In the genomic region with DNA sequence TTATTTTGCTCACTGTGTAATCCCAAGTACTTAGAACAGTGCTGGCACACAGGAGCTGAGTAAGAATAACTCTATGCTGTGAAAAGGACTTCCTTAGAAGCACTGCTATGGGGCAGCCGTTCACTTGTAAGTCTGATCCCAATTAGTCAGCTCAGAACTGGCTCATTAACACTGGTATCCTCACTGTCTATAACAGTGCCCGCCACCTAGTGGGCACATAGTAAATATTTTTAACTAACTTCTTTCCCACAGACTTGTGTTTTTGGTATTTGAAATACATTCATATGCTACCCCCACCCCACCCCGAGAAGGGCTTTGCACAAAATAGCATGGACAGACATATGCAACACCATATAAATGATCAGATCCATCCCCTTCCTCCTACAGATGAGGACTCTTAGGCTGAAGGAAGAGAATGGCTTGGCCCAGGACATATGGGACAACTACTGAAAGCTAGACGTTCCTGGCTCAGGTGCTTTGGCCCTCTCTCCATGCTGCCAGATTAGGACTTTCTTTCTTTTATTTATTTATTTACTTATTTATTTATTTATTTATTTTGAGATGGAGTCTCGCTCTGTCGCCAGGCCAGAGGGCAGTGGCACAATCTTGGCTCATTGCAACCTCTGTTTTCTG, we compare ENCODE assay signal across 8 cellular contexts. TPM values are rescaled to one million over a fixed set of nuclear protein-coding genes. Genes with fewer than 3 reads are reported as not detected.
DNase-seq lines count a peak whose midpoint lies in the region; ATAC-seq and TF ChIP-seq lines count a peak whose summit lies in the region.

No MANE protein-coding gene starts in this region.

- ATAC-seq in GM18873 (IDR thresholded peaks at IDR 0.05; ENCODE audit: low FRiP score, unreplicated experiment) (peak; percentile 32), HG03342 (IDR thresholded peaks at IDR 0.05; ENCODE audit: unreplicated experiment) (peak; percentile 31), HG03025 (IDR thresholded peaks at IDR 0.05; ENCODE audit: low FRiP score, unreplicated experiment) (no peak)

- DNase-seq in BE2C (peak; percentile 27), NCI-H526 treated with DMSO at 0.1 percent for 48 hours (lab: John Stamatoyannopoulos, UW) (peak; percentile 26), fibroblast of peridontal ligament (ENCODE audit: extremely low read depth) (peak; percentile 55), neural progenitor cell (ENCODE audit: low spot score) (peak; percentile 74)
- DNase-seq in activated CD8-positive, alpha-beta memory T cell treated with anti-CD3 and anti-CD28 coated beads for 24 hours: peak; percentile 65

- no peaks in the 10 kb centered on the region for H3K4me1 ChIP-seq in BE2C
- H3K4me1 ChIP-seq in neural progenitor cell: no peaks in the 10 kb centered on the region

- peaks cover 21% of the 10 kb centered on the region for H3K36me3 ChIP-seq in BE2C
- H3K36me3 ChIP-seq in neural progenitor cell: peaks cover 49% of the 10 kb centered on the region

- peak overlapping the region; percentile 3 for H3K27ac Mint-ChIP-seq in neural progenitor cell

- peaks cover 30% of the 10 kb centered on the region for H3K36me3 Mint-ChIP-seq in neural progenitor cell

- no peaks in the 10 kb centered on the region for H3K9me3 Mint-ChIP-seq in neural progenitor cell

- no peak overlapping the region for H3K27ac ChIP-seq in neural progenitor cell

- H3K27me3 Mint-ChIP-seq in neural progenitor cell (ENCODE audit: insufficient read depth, low read depth): no peaks in the 10 kb centered on the region

- peak; percentile 71 for TF ChIP-seq CTCF in BE2C (IDR thresholded peaks at IDR 0.05; ENCODE audit: low read depth, low read length)
- peak; percentile 70 for TF ChIP-seq CTCF in neural progenitor cell (IDR thresholded peaks at IDR 0.05)

- H3K9me3 ChIP-seq in BE2C (no peaks in the 10 kb centered on the region), neural progenitor cell (ENCODE audit: low read depth) (no peaks in the 10 kb centered on the region)

- H2AFZ ChIP-seq in neural progenitor cell (replicated peaks): no peak overlapping the region

- peaks cover 11% of the 10 kb centered on the region for H3F3A ChIP-seq in neural progenitor cell (ENCODE audit: low read depth)

- no peak overlapping the region for H3K9ac ChIP-seq in neural progenitor cell

- H3K4me3 ChIP-seq in BE2C (ENCODE audit: low read depth, low read length): no peak overlapping the region
- no peak overlapping the region for H3K4me3 ChIP-seq in neural progenitor cell

- H3K79me2 ChIP-seq in neural progenitor cell (ENCODE audit: low read depth): no peaks in the 10 kb centered on the region

- H3K27me3 ChIP-seq in BE2C: no peaks in the 10 kb centered on the region
- no peaks in the 10 kb centered on the region for H3K27me3 ChIP-seq in neural progenitor cell

- no peak overlapping the region for H3K4me2 ChIP-seq in neural progenitor cell

- H4K20me1 ChIP-seq in neural progenitor cell (ENCODE audit: low read depth): no peaks in the 10 kb centered on the region

- peaks cover 2% of the 10 kb centered on the region for H3K4me1 Mint-ChIP-seq in neural progenitor cell

- no peak overlapping the region for H3K4me3 Mint-ChIP-seq in neural progenitor cell

RNA-seq across cellular contexts. Expression of a gene that starts 47.1 kb away (rescaled TPM):
- 91.0 TPM for polyA plus RNA-seq in BE2C (2012; ENCODE audit: insufficient read depth, insufficient read length, low read depth)
- 225 and 259 TPM in 2 replicates for total RNA-seq in neural progenitor cell (ENCODE audit: low replicate concordance)
